Comparison of ENCODE assay signal across 1 cellular context in genomic region chr3:123027292-123028232, GRCh38.
TF ChIP-seq lines count a peak whose summit lies in the region.

Gene SEMA5B (minus strand): TSS chr3:123027763. CDS start chr3:122961263, 66,500 bp downstream.

TF ChIP-seq in HepG2, 621 proteins besides CTCF, POLR2A, EP300 and RAD21 (continued from another document):
- TF ChIP-seq ZBTB40 (IDR thresholded peaks at IDR 0.05), result no peak
- TF ChIP-seq ZBTB40 (CRISPR knock-in tag; IDR thresholded peaks at IDR 0.05), result no peak
- no peak for TF ChIP-seq PLRG1 (conservative IDR thresholded peaks at IDR 0.05)
- no peak for TF ChIP-seq MLXIP (CRISPR knock-in tag; IDR thresholded peaks at IDR 0.05; ENCODE audit: borderline replicate concordance)
- TF ChIP-seq FOXO1 (CRISPR knock-in tag; IDR thresholded peaks at IDR 0.05), result no peak
- TF ChIP-seq FOXC1 (CRISPR knock-in tag; IDR thresholded peaks at IDR 0.05; ENCODE audit: borderline replicate concordance), result 0 out of 2 replicates have a peak, but pooled peaks have one; percentile 9
- TF ChIP-seq TSC22D2 (CRISPR knock-in tag; IDR thresholded peaks at IDR 0.05; ENCODE audit: borderline replicate concordance), result no peak
- TF ChIP-seq ZFP90 (CRISPR knock-in tag; IDR thresholded peaks at IDR 0.05; ENCODE audit: borderline replicate concordance), result 0 out of 2 replicates have a peak, but pooled peaks have one; percentile 18
- TF ChIP-seq ZNF451 (CRISPR knock-in tag; IDR thresholded peaks at IDR 0.05), result no peak
- no peak for TF ChIP-seq ZNF577 (CRISPR knock-in tag; IDR thresholded peaks at IDR 0.05; ENCODE audit: borderline replicate concordance, low read depth)
- TF ChIP-seq POLR2AphosphoS5 (IDR thresholded peaks at IDR 0.05; ENCODE audit: low read depth, low read length), result no peak
- TF ChIP-seq ZNF670 (CRISPR knock-in tag; IDR thresholded peaks at IDR 0.05; ENCODE audit: borderline replicate concordance), result no peak
- no peak for TF ChIP-seq BRCA1 (CRISPR knock-in tag; IDR thresholded peaks at IDR 0.05)
- TF ChIP-seq AKNA (CRISPR knock-in tag; IDR thresholded peaks at IDR 0.05; ENCODE audit: borderline replicate concordance), result no peak
- peak; percentile 53; the same call in 1 of the 2 replicates for TF ChIP-seq TFDP1 (CRISPR knock-in tag; IDR thresholded peaks at IDR 0.05; ENCODE audit: borderline replicate concordance)
- no peak for TF ChIP-seq ZNF639 (CRISPR knock-in tag; conservative IDR thresholded peaks at IDR 0.05)
- TF ChIP-seq SSRP1 (CRISPR knock-in tag; IDR thresholded peaks at IDR 0.05), result no peak
- no peak for TF ChIP-seq THAP11 (CRISPR knock-in tag; IDR thresholded peaks at IDR 0.05)
- peak; percentile 74 for TF ChIP-seq HIVEP1 (CRISPR knock-in tag; IDR thresholded peaks at IDR 0.05)
- TF ChIP-seq ZFP91 (CRISPR knock-in tag; IDR thresholded peaks at IDR 0.05; ENCODE audit: borderline replicate concordance), result no peak; the same call in 1 of the 2 replicates
- TF ChIP-seq ZNF180 (CRISPR knock-in tag; IDR thresholded peaks at IDR 0.05; ENCODE audit: borderline replicate concordance, low read depth), result no peak
- 0 out of 2 replicates have a peak, but pooled peaks have one; percentile 21 for TF ChIP-seq ZNF441 (CRISPR knock-in tag; IDR thresholded peaks at IDR 0.05; ENCODE audit: borderline replicate concordance)
- TF ChIP-seq ZSCAN30 (CRISPR knock-in tag; IDR thresholded peaks at IDR 0.05), result no peak
